Comparison of ENCODE assay signal across 10 cellular contexts in genomic region chr17:4583796-4584124, GRCh38. TPM values are rescaled to one million over a fixed set of nuclear protein-coding genes. Genes with fewer than 3 reads are reported as not detected.
A peak's percentile ranks its signal among the peaks of the same experiment; 100 is the strongest.
DNase-seq lines count a peak whose midpoint lies in the region; ATAC-seq, FAIRE-seq and TF ChIP-seq lines count a peak whose summit lies in the region.
"Had no signal": no experiment of that assay in that cellular context is flagged by ENCODE, and none has a peak within 500 bp of the region (broad histone marks: within the 10 kb centered on the region; RNA-seq: fewer than 3 reads in every experiment).

No MANE protein-coding gene starts in this region.

- H4K20me1 ChIP-seq in K562 (replicated peaks; ENCODE audit: control insufficient read depth, insufficient read depth, low read length), result peaks cover 3% of the 10 kb centered on the region; the same call in 1 of the 2 replicates

- POLR2A ChIA-PET in CD8-positive, alpha-beta T cell (lab: Charles Lee), result no interaction called here
- POLR2A ChIA-PET in K562 (lab: Yijun Ruan, JAX), result interaction anchor here (0.6 kb wide), 1 partner anchor 116 kb away, joined by 3 read pairs; no protein-coding TSS in a partner anchor

- H3K27ac Mint-ChIP-seq in CD8-positive, alpha-beta T cell, result no peak overlapping the region

- TF ChIP-seq POLR2A in K562 (conservative IDR thresholded peaks at IDR 0.05) (no peak), transverse colon (IDR thresholded peaks at IDR 0.05) (no peak), H54 (IDR thresholded peaks at IDR 0.05; ENCODE audit: low read depth, low read length) (no peak)

- no peak overlapping the region for H3K4me2 ChIP-seq in K562 (ENCODE audit: insufficient read depth, low read length)
- H3K4me2 ChIP-seq: KMS-11 had no signal

- 27% methylated on average over 3 of the region's 15 CpGs for WGBS in K562 (ENCODE audit: insufficient coverage, low coverage, missing lambda C conversion rate)
- 16% methylated on average over 15 of the region's 15 CpGs; no CpG with 5 or more reads in 1 of the 2 donors for WGBS in transverse colon (ENCODE audit: low coverage in 1 of 2), 2 donors

- intact Hi-C loops in CD8-positive, alpha-beta T cell (cut with DNase I, micrococcal nuclease), result no loop called here
- intact Hi-C loops in K562 (cut with micrococcal nuclease), result no loop called here
- intact Hi-C loops in transverse colon (cut with DNase I; ENCODE audit: low total_unique reads), result no loop called here

- no TSS peak for BruUV-seq in K562 (replicated peaks; lab: Mats Ljungman, UMichigan)

- H3K9me3 Mint-ChIP-seq in CD8-positive, alpha-beta T cell, result no peaks in the 10 kb centered on the region

- TF ChIP-seq EP300 in K562 (IDR thresholded peaks at IDR 0.05; ENCODE audit: low read length) (no peak), transverse colon (IDR thresholded peaks at IDR 0.05; ENCODE audit: low read depth) (no peak)

- peak; percentile 70 for ATAC-seq in CD8-positive, alpha-beta T cell
- ATAC-seq in K562 (peak; percentile 79), HG03520 (IDR thresholded peaks at IDR 0.05; ENCODE audit: unreplicated experiment) (no peak)

- H3K9ac ChIP-seq in K562 (ENCODE audit: insufficient read depth in 1 of 2, low read depth in 2 of 2, low read length in 2 of 2), result no peak overlapping the region
- H3K9ac ChIP-seq: KMS-11 had no signal

- H3K9me1 ChIP-seq in K562 (ENCODE audit: control insufficient read depth, insufficient read depth, low read length), result no peaks in the 10 kb centered on the region

- TF ChIP-seq RAD21 in K562 (CRISPR knock-in tag; conservative IDR thresholded peaks at IDR 0.05 in 1 of 2, IDR thresholded peaks at IDR 0.05 in 1 of 2), result no peak

- peaks cover 8% of the 10 kb centered on the region for H3K4me1 Mint-ChIP-seq in CD8-positive, alpha-beta T cell (ENCODE audit: low read depth)

- H3K4me3 Mint-ChIP-seq in CD8-positive, alpha-beta T cell, result peak overlapping the region; percentile 82

- FAIRE-seq in K562 (lab: Jason Lieb, UNC) (no peak), H54 (lab: Jason Lieb, UNC) (no peak)

- H3K4me3 ChIP-seq in CD8-positive, alpha-beta T cell (ENCODE audit: low read depth, low read length), result peak overlapping the region; percentile 20
- H3K4me3 ChIP-seq in K562 (no peak overlapping the region), transverse colon (peak overlapping the region in 3 of 4 donors; percentile 23 to 45 (median 40))

- DNase-seq in CD8-positive, alpha-beta T cell, result peak in 1 of 7 experiments; percentile 19
- DNase-seq in MV-4-11 (lab: John Stamatoyannopoulos, UW), result peak; percentile 30
- peak in 3 of 4 experiments; percentile 28 to 49 (median 47) for DNase-seq in K562 (ENCODE audit: extremely low read depth in 1 of 4, low spot score in 3 of 4)
- peak; percentile 92 for DNase-seq in left kidney (ENCODE audit: low read depth, low spot score)
- DNase-seq in transverse colon, result no peak
- no peak for DNase-seq in H54 (ENCODE audit: insufficient read length, low spot score)
- DNase-seq in GM19240 (ENCODE audit: insufficient read length, low spot score), result no peak

- H2AFZ ChIP-seq in K562 (ENCODE audit: low read depth, low read length), result no peak overlapping the region

- no peaks in the 10 kb centered on the region for H3K79me2 ChIP-seq in K562 (ENCODE audit: control insufficient read depth, insufficient read depth, low read length)

- no peaks in the 10 kb centered on the region for H3K9me3 ChIP-seq in CD8-positive, alpha-beta T cell (ENCODE audit: low read length)
- H3K9me3 ChIP-seq in K562 (replicated peaks; ENCODE audit: control insufficient read depth, insufficient read depth, low read depth, low read length) (no peaks in the 10 kb centered on the region), transverse colon (no peaks in the 10 kb centered on the region)
- H3K9me3 ChIP-seq: neutrophil had no signal

- H3K27ac ChIP-seq in CD8-positive, alpha-beta T cell (ENCODE audit: low read depth, low read length), result no peak overlapping the region
- no peak overlapping the region for H3K27ac ChIP-seq in K562 (ENCODE audit: extremely low read depth, low read depth, low read length)
- H3K27ac ChIP-seq in transverse colon, result no peak overlapping the region
- H3K27ac ChIP-seq: KMS-11, neutrophil had no signal

- no peaks in the 10 kb centered on the region for H3K4me1 ChIP-seq in CD8-positive, alpha-beta T cell (ENCODE audit: insufficient read depth, low read length)
- peaks cover 6 to 25% of the 10 kb centered on the region in 2 experiments; a peak in 4 of 5 replicates for H3K4me1 ChIP-seq in K562 (replicated peaks in 1 of 2; ENCODE audit: control insufficient read depth in 2 of 2, insufficient read depth in 2 of 2, low read length in 2 of 2)
- peaks cover 0 to 16% (median 12%) of the 10 kb centered on the region in 4 donors for H3K4me1 ChIP-seq in transverse colon

- H3K27me3 ChIP-seq in CD8-positive, alpha-beta T cell (ENCODE audit: insufficient read depth, low read length), result no peaks in the 10 kb centered on the region
- H3K27me3 ChIP-seq in K562 (ENCODE audit: control insufficient read depth in 2 of 2, insufficient read depth in 2 of 2, low read length in 2 of 2) (peaks cover 6 to 79% of the 10 kb centered on the region in 2 experiments; a peak in 4 of 5 replicates), transverse colon (peaks cover 46% of the 10 kb centered on the region)

- in situ Hi-C loops in K562 (cut with MboI) (no loop called here), transverse colon (cut with MboI; ENCODE audit: low pct_ligation_motif_present in 1 of 4, low pct_unique_long_range_greater_than_20kb in 1 of 4, low sequenced_read_pairs in 3 of 4) (no loop called here)

- H3K36me3 ChIP-seq in CD8-positive, alpha-beta T cell (ENCODE audit: insufficient read depth, low read length), result no peaks in the 10 kb centered on the region
- H3K36me3 ChIP-seq in K562 (ENCODE audit: control insufficient read depth, insufficient read depth, low read length) (no peaks in the 10 kb centered on the region), transverse colon (no peaks in the 10 kb centered on the region)
- H3K36me3 ChIP-seq: neutrophil had no signal

- CTCF ChIA-PET in CD8-positive, alpha-beta T cell (lab: Charles Lee), result interaction anchor here (1.0 to 1.2 kb wide), 2 partner anchors 17 to 21 kb away, joined by 3 to 4 read pairs; no protein-coding TSS in a partner anchor
- CTCF ChIA-PET in K562 (lab: Yijun Ruan, JAX; ENCODE audit: low intra/inter-chr PET ratio), result no interaction called here

- TF ChIP-seq CTCF in CD8-positive, alpha-beta T cell (IDR thresholded peaks at IDR 0.05), result no peak
- TF ChIP-seq CTCF in K562 (IDR thresholded peaks at IDR 0.05 in 2 of 3, conservative IDR thresholded peaks at IDR 0.05 in 1 of 3; ENCODE audit: insufficient read depth in 2 of 3, low read depth in 1 of 3, low read length in 3 of 3) (peak in 2 of 3 experiments; percentile 18 to 32; a peak in 1 of 6 replicates), transverse colon (IDR thresholded peaks at IDR 0.05) (peak in 2 of 5 experiments; percentile 12 to 15)

- peaks cover 29% of the 10 kb centered on the region for H3K27me3 Mint-ChIP-seq in CD8-positive, alpha-beta T cell (ENCODE audit: low read depth)

- H3K36me3 Mint-ChIP-seq in CD8-positive, alpha-beta T cell, result no peaks in the 10 kb centered on the region

RNA-seq across cellular contexts. Expression of gene SMTNL2, which starts 0.6 kb away (rescaled TPM):
- not detected for total RNA-seq in CD8-positive, alpha-beta T cell
- not detected in 2 replicates for total RNA-seq in K562 (2011; cell fraction: chromatin; rRNA removed; ENCODE audit: low replicate concordance)
- total RNA-seq in K562 (2011; cell fraction: nucleolus; rRNA removed), result not detected in 2 replicates
- total RNA-seq in K562 (2011; cell fraction: nucleoplasm; rRNA removed), result not detected in 2 replicates
- total RNA-seq in K562 (2014; rRNA removed) (not detected in 2 replicates), K562 (2014; rRNA removed; fragmentation: Illumina TruSeq; extraction: Trizol) (not detected in 2 replicates), K562 (2015; rRNA removed; fragmentation: Illumina TruSeq; extraction: Trizol) (not detected in 2 replicates), K562 (2021) (not detected in 2 replicates), transverse colon (under 1 TPM in 3 of 4 donors, not detected in 1; 0.16 to 0.96 (median 0.40) TPM)
- polyA plus RNA-seq in K562 (2011; rRNA removed) (0.04 TPM in 1 of 2 replicates, not detected in the other), K562 (2014; fragmentation: Illumina TruSeq; extraction: Trizol) (not detected in 2 replicates), K562 (2014; fragmentation: Nextera tagmentation; extraction: Ambion mirVana) (not detected), K562 (2014; rRNA removed) (not detected in 2 replicates)
- polyA plus RNA-seq in K562 (2011; cell fraction: cytosol; rRNA removed), result not detected in 2 replicates
- polyA plus RNA-seq in K562 (2011; cell fraction: nucleus; rRNA removed), result not detected in 2 replicates
- not detected in 2 replicates for polyA plus RNA-seq in K562 (2012)
- not detected in 2 replicates for polyA minus RNA-seq in K562 (2011; rRNA and poly(A)+ RNA removed)
- not detected in 2 replicates for polyA minus RNA-seq in K562 (2011; cell fraction: cytosol; rRNA and poly(A)+ RNA removed)
- polyA minus RNA-seq in K562 (2011; cell fraction: nucleus; rRNA and poly(A)+ RNA removed), result not detected in 2 replicates

RNA-seq across cellular contexts. Expression of gene GGT6, which starts 23.4 kb away (rescaled TPM):
- not detected for total RNA-seq in CD8-positive, alpha-beta T cell
- total RNA-seq in K562 (2011; cell fraction: chromatin; rRNA removed; ENCODE audit: low replicate concordance), result not detected in 2 replicates
- not detected in 2 replicates for total RNA-seq in K562 (2011; cell fraction: nucleolus; rRNA removed)
- not detected in 2 replicates for total RNA-seq in K562 (2011; cell fraction: nucleoplasm; rRNA removed)
- total RNA-seq in K562 (2014; rRNA removed) (not detected in 2 replicates), K562 (2014; rRNA removed; fragmentation: Illumina TruSeq; extraction: Trizol) (not detected in 2 replicates), K562 (2015; rRNA removed; fragmentation: Illumina TruSeq; extraction: Trizol) (not detected in 2 replicates), K562 (2021) (0.09 TPM in 1 of 2 replicates, not detected in the other), transverse colon (100 to 1,000 TPM; 214 to 308 (median 283) TPM)
- polyA plus RNA-seq in K562 (2011; rRNA removed) (not detected in 2 replicates), K562 (2014; fragmentation: Illumina TruSeq; extraction: Trizol) (not detected in 2 replicates), K562 (2014; fragmentation: Nextera tagmentation; extraction: Ambion mirVana) (not detected), K562 (2014; rRNA removed) (0.42 TPM in 1 of 2 replicates, not detected in the other)
- not detected in 2 replicates for polyA plus RNA-seq in K562 (2011; cell fraction: cytosol; rRNA removed)
- polyA plus RNA-seq in K562 (2011; cell fraction: nucleus; rRNA removed), result not detected in 2 replicates
- not detected in 2 replicates for polyA plus RNA-seq in K562 (2012)
- not detected in 2 replicates for polyA minus RNA-seq in K562 (2011; rRNA and poly(A)+ RNA removed)
- not detected in 2 replicates for polyA minus RNA-seq in K562 (2011; cell fraction: cytosol; rRNA and poly(A)+ RNA removed)
- not detected in 2 replicates for polyA minus RNA-seq in K562 (2011; cell fraction: nucleus; rRNA and poly(A)+ RNA removed)

RNA-seq across cellular contexts. Expression of gene MYBBP1A, which starts 28.6 kb away (rescaled TPM):
- total RNA-seq in CD8-positive, alpha-beta T cell, result 10 to 100 TPM; 69.8 to 71.8 TPM
- 95.2 and 270 TPM in 2 replicates for total RNA-seq in K562 (2011; cell fraction: chromatin; rRNA removed; ENCODE audit: low replicate concordance)
- 174 and 191 TPM in 2 replicates for total RNA-seq in K562 (2011; cell fraction: nucleolus; rRNA removed)
- total RNA-seq in K562 (2011; cell fraction: nucleoplasm; rRNA removed), result 98.3 and 111 TPM in 2 replicates
- total RNA-seq in K562 (2014; rRNA removed) (109 and 132 TPM in 2 replicates), K562 (2014; rRNA removed; fragmentation: Illumina TruSeq; extraction: Trizol) (19.8 and 23.3 TPM in 2 replicates), K562 (2015; rRNA removed; fragmentation: Illumina TruSeq; extraction: Trizol) (47.2 and 47.6 TPM in 2 replicates), K562 (2021) (107 and 114 TPM in 2 replicates), transverse colon (100 to 1,000 TPM in 2 of 4 donors, 10 to 100 TPM in 2; 25.4 to 148 (median 81.5) TPM)
- polyA plus RNA-seq in K562 (2011; rRNA removed) (17.7 and 32.4 TPM in 2 replicates), K562 (2014; fragmentation: Illumina TruSeq; extraction: Trizol) (70.7 and 73.8 TPM in 2 replicates), K562 (2014; fragmentation: Nextera tagmentation; extraction: Ambion mirVana) (1 to 10 TPM; 2.0 to 2.4 TPM), K562 (2014; rRNA removed) (69.7 and 77.2 TPM in 2 replicates)
- polyA plus RNA-seq in K562 (2011; cell fraction: cytosol; rRNA removed), result 16.3 and 33.1 TPM in 2 replicates
- polyA plus RNA-seq in K562 (2011; cell fraction: nucleus; rRNA removed), result 131 and 209 TPM in 2 replicates
- 37.2 and 61.4 TPM in 2 replicates for polyA plus RNA-seq in K562 (2012)
- polyA minus RNA-seq in K562 (2011; rRNA and poly(A)+ RNA removed), result 23.5 and 30.7 TPM in 2 replicates
- polyA minus RNA-seq in K562 (2011; cell fraction: cytosol; rRNA and poly(A)+ RNA removed), result 53.6 and 56.5 TPM in 2 replicates
- polyA minus RNA-seq in K562 (2011; cell fraction: nucleus; rRNA and poly(A)+ RNA removed), result 54.6 and 62.6 TPM in 2 replicates

RNA-seq across cellular contexts. Expression of gene ALOX15, which starts 57.7 kb away (rescaled TPM):
- total RNA-seq in CD8-positive, alpha-beta T cell, result not detected
- total RNA-seq in K562 (2011; cell fraction: chromatin; rRNA removed; ENCODE audit: low replicate concordance), result not detected in 2 replicates
- total RNA-seq in K562 (2011; cell fraction: nucleolus; rRNA removed), result not detected in 2 replicates
- not detected in 2 replicates for total RNA-seq in K562 (2011; cell fraction: nucleoplasm; rRNA removed)
- not detected in 2 replicates for total RNA-seq in K562 (2014; rRNA removed)
- total RNA-seq in K562 (2014; rRNA removed; fragmentation: Illumina TruSeq; extraction: Trizol), result not detected in 2 replicates
- total RNA-seq in K562 (2015; rRNA removed; fragmentation: Illumina TruSeq; extraction: Trizol), result not detected in 2 replicates
- total RNA-seq in K562 (2021), result not detected in 2 replicates
- not detected in 2 replicates for polyA plus RNA-seq in K562 (2011; rRNA removed)
- polyA plus RNA-seq in K562 (2011; cell fraction: cytosol; rRNA removed), result not detected in 2 replicates
- not detected in 2 replicates for polyA plus RNA-seq in K562 (2011; cell fraction: nucleus; rRNA removed)
- polyA plus RNA-seq in K562 (2012), result not detected in 2 replicates
- not detected in 2 replicates for polyA plus RNA-seq in K562 (2014; fragmentation: Illumina TruSeq; extraction: Trizol)
- polyA plus RNA-seq in K562 (2014; fragmentation: Nextera tagmentation; extraction: Ambion mirVana), result not detected
- not detected in 2 replicates for polyA plus RNA-seq in K562 (2014; rRNA removed)
- polyA minus RNA-seq in K562 (2011; rRNA and poly(A)+ RNA removed), result not detected in 2 replicates
- not detected in 2 replicates for polyA minus RNA-seq in K562 (2011; cell fraction: cytosol; rRNA and poly(A)+ RNA removed)
- not detected in 2 replicates for polyA minus RNA-seq in K562 (2011; cell fraction: nucleus; rRNA and poly(A)+ RNA removed)
- under 1 TPM in 2 of 4 donors, not detected in 2; 0.41 to 0.48 TPM for total RNA-seq in transverse colon

Comparison
In these comparisons a context has a peak if more than half of its experiments do, and no peak if none do; other contexts are left out.
1. DNase-seq: peak in MV-4-11 (single experiment), K562 (3 of 4) and left kidney (single experiment); none in transverse colon (single experiment), H54 (single experiment) and GM19240 (single experiment).
2. RNA of gene GGT6, which starts 23.4 kb away (total RNA-seq): 214 to 308 TPM in transverse colon; not detected in CD8-positive, alpha-beta T cell and 0.09 TPM in K562; every median in the first group is over 100 times any median in the second.